ENCODE assay signal across 7 cellular contexts in genomic region chr17:58447039-58447975, GRCh38. TPM values are rescaled to one million over a fixed set of nuclear protein-coding genes. Genes with fewer than 3 reads are reported as not detected.
A peak's percentile ranks its signal among the peaks of the same experiment; 100 is the strongest.
DNase-seq lines count a peak whose midpoint lies in the region; ATAC-seq, FAIRE-seq and TF ChIP-seq lines count a peak whose summit lies in the region.

No MANE protein-coding gene starts in this region.

- TF ChIP-seq POLR2A in GM12891 (IDR thresholded peaks at IDR 0.05; ENCODE audit: low read depth, low read length) = no peak

- no peaks in the 10 kb centered on the region for H3K9me3 ChIP-seq in smooth muscle cell (replicated peaks; ENCODE audit: low read depth)

- peak; percentile 35 for DNase-seq in GM12891 (ENCODE audit: insufficient read length, low spot score)
- DNase-seq in NCI-H1105 (lab: John Stamatoyannopoulos, UW) = peak; percentile 72
- peak; percentile 76 for DNase-seq in SKM-1 treated with dmso at 0.1 percent for 144 hours (lab: John Stamatoyannopoulos, UW; ENCODE audit: unreplicated experiment)
- DNase-seq in activated naive CD8-positive, alpha-beta T cell treated with anti-CD3 and anti-CD28 coated beads for 36 hours = peak; percentile 70
- peak; percentile 41 for DNase-seq in left cardiac atrium
- DNase-seq in smooth muscle cell (lab: John Stamatoyannopoulos, UW; ENCODE audit: unreplicated experiment) = no peak
- DNase-seq in omental fat pad (ENCODE audit: low spot score) = no peak

- no peaks in the 10 kb centered on the region for H3K27me3 Mint-ChIP-seq in activated naive CD8-positive, alpha-beta T cell treated with anti-CD3 and anti-CD28 coated beads for 36 hours

- intact Hi-C loops in left cardiac atrium (cut with DNase I) = loop anchor here in 1 of 2 donors (5.0 kb wide), 1 partner anchor 130 kb away; no protein-coding TSS in a partner anchor

- H3K4me1 Mint-ChIP-seq in activated naive CD8-positive, alpha-beta T cell treated with anti-CD3 and anti-CD28 coated beads for 36 hours = peaks cover 6% of the 10 kb centered on the region

- ATAC-seq in left cardiac atrium (peak; percentile 73 to 84), omental fat pad (ENCODE audit: low FRiP score) (no peak)

- 63% methylated on average over 9 of the region's 9 CpGs for WGBS in smooth muscle cell (ENCODE audit: low lambda C conversion rate)

- no peaks in the 10 kb centered on the region for H3K36me3 ChIP-seq in smooth muscle cell (ENCODE audit: low read depth)

- peak; percentile 79 for FAIRE-seq in GM12891 (lab: Jason Lieb, UNC)

- TF ChIP-seq CTCF in smooth muscle cell (IDR thresholded peaks at IDR 0.05; ENCODE audit: borderline replicate concordance, insufficient read depth, poor library complexity, severe bottlenecking) (peak; percentile 68), omental fat pad (IDR thresholded peaks at IDR 0.05) (no peak)

- no peak overlapping the region for H3K9ac ChIP-seq in smooth muscle cell (ENCODE audit: low read depth)

- no peaks in the 10 kb centered on the region for H4K20me1 ChIP-seq in smooth muscle cell (ENCODE audit: low read depth)

- H3K27ac ChIP-seq in smooth muscle cell (ENCODE audit: low read depth) = no peak overlapping the region

- H2AFZ ChIP-seq in smooth muscle cell (ENCODE audit: low read depth) = no peak overlapping the region

- H3K4me3 Mint-ChIP-seq in activated naive CD8-positive, alpha-beta T cell treated with anti-CD3 and anti-CD28 coated beads for 36 hours = no peak overlapping the region

- no peaks in the 10 kb centered on the region for H3K79me2 ChIP-seq in smooth muscle cell (ENCODE audit: low read depth)

- H3K36me3 Mint-ChIP-seq in activated naive CD8-positive, alpha-beta T cell treated with anti-CD3 and anti-CD28 coated beads for 36 hours = peaks cover 5% of the 10 kb centered on the region

- H3K27ac Mint-ChIP-seq in activated naive CD8-positive, alpha-beta T cell treated with anti-CD3 and anti-CD28 coated beads for 36 hours = no peak overlapping the region

- H3K9me3 Mint-ChIP-seq in activated naive CD8-positive, alpha-beta T cell treated with anti-CD3 and anti-CD28 coated beads for 36 hours = no peaks in the 10 kb centered on the region

- H3K4me2 ChIP-seq in smooth muscle cell = no peak overlapping the region

- H3K4me1 ChIP-seq in smooth muscle cell (ENCODE audit: low read depth) = no peaks in the 10 kb centered on the region

- H3F3A ChIP-seq in smooth muscle cell (ENCODE audit: low read depth) = no peaks in the 10 kb centered on the region

- no peaks in the 10 kb centered on the region for H3K27me3 ChIP-seq in smooth muscle cell (ENCODE audit: low read depth)

- H3K4me3 ChIP-seq in smooth muscle cell = no peak overlapping the region

TF ChIP-seq in GM12891, 5 proteins besides CTCF, POLR2A, EP300 and RAD21:
- no peak for TF ChIP-seq POU2F2 (IDR thresholded peaks at IDR 0.05; ENCODE audit: low read depth, low read length)
- TF ChIP-seq TAF1 (IDR thresholded peaks at IDR 0.05; ENCODE audit: low read depth, low read length) = no peak
- TF ChIP-seq PAX5 (IDR thresholded peaks at IDR 0.05; ENCODE audit: insufficient read depth, low read length, severe bottlenecking) = no peak
- no peak for TF ChIP-seq SPI1 (IDR thresholded peaks at IDR 0.05; ENCODE audit: low read depth, low read length)
- no peak for TF ChIP-seq POLR2AphosphoS5 (IDR thresholded peaks at IDR 0.05; ENCODE audit: low read depth, low read length)

RNA-seq across cellular contexts. Expression of gene RNF43, which starts 30.0 kb away (rescaled TPM):
- 1.9 TPM for polyA plus RNA-seq in GM12891 (2012; ENCODE audit: low read depth, missing spikeins)
- total RNA-seq in activated naive CD8-positive, alpha-beta T cell treated with anti-CD3 and anti-CD28 coated beads for 36 hours = under 1 TPM; 0.41 to 0.48 TPM
- total RNA-seq in left cardiac atrium (1 to 10 TPM; 4.0 to 4.7 TPM), smooth muscle cell (3.2 and 3.8 TPM in 2 replicates), omental fat pad (under 1 TPM in 2 of 4 donors, not detected in 2; 0.19 to 0.28 TPM)
- 0.17 and 2.1 TPM in 2 replicates for polyA plus RNA-seq in smooth muscle cell

RNA-seq across cellular contexts. Expression of gene HSF5, which starts 40.9 kb away (rescaled TPM):
- polyA plus RNA-seq in GM12891 (2012; ENCODE audit: low read depth, missing spikeins) = 0.28 TPM
- total RNA-seq in activated naive CD8-positive, alpha-beta T cell treated with anti-CD3 and anti-CD28 coated beads for 36 hours = 1 to 10 TPM; 3.9 to 4.2 TPM
- under 1 TPM; 0.06 to 0.10 TPM for total RNA-seq in left cardiac atrium
- not detected in 2 replicates for total RNA-seq in smooth muscle cell
- not detected in 2 replicates for polyA plus RNA-seq in smooth muscle cell
- under 1 TPM in 2 of 4 donors, not detected in 2; 0.13 to 0.24 TPM for total RNA-seq in omental fat pad

Comparison
In these comparisons a context has a peak if more than half of its experiments do, and no peak if none do; other contexts are left out.
1. DNase-seq: peak in GM12891 (single experiment), NCI-H1105 (single experiment), SKM-1 treated with dmso at 0.1 percent for 144 hours (single experiment), activated naive CD8-positive, alpha-beta T cell treated with anti-CD3 and anti-CD28 coated beads for 36 hours (single experiment) and left cardiac atrium (single experiment); none in smooth muscle cell (single experiment) and omental fat pad (single experiment).